12 cellular contexts compared by ENCODE assay signal in genomic region chr21:33998809-33999208, GRCh38.
"Had no signal": no experiment of that assay in that cellular context is flagged by ENCODE, and none has a peak within 500 bp of the region (broad histone marks: within the 10 kb centered on the region; RNA-seq: fewer than 3 reads in every experiment).

No MANE protein-coding gene starts in this region.

- H3K36me3 Mint-ChIP-seq: brain, neural progenitor cell had no signal

- DNase-seq: activated CD4-positive, alpha-beta T cell treated with anti-CD3 and anti-CD28 coated beads for 1 hour; amygdala; effector CD8-positive, alpha-beta T cell; foreskin keratinocyte; ovary had no signal

- H3K36me3 ChIP-seq: neural progenitor cell, ovary, SJSA1, thoracic aorta had no signal

- H3K9ac ChIP-seq: neural progenitor cell had no signal

- H3K4me3 Mint-ChIP-seq: brain, neural progenitor cell had no signal

- H3K27me3 ChIP-seq: foreskin keratinocyte, neural progenitor cell, ovary, SJSA1 had no signal

- H3K4me2 ChIP-seq: neural progenitor cell had no signal

- H3K4me3 ChIP-seq: coronary artery, neural progenitor cell, ovary, SJSA1, thoracic aorta had no signal

- H2AFZ ChIP-seq: neural progenitor cell had no signal

- H3K4me1 ChIP-seq: foreskin keratinocyte, neural progenitor cell, SJSA1 had no signal

- ATAC-seq: activated naive CD4-positive, alpha-beta T cell treated with anti-CD3 and anti-CD28 coated beads, Interleukin-2, amount 50 U/mL, for 72 hours; foreskin keratinocyte; sciatic nerve had no signal

- H3K27ac Mint-ChIP-seq: brain, neural progenitor cell had no signal

- H3K4me1 Mint-ChIP-seq: brain, neural progenitor cell had no signal

- H3K9me3 ChIP-seq: ovary, SJSA1, thoracic aorta had no signal

- H3K27ac ChIP-seq: coronary artery, foreskin keratinocyte, neural progenitor cell, ovary, SJSA1, thoracic aorta had no signal
